In genomic region chrX:30141966-30142365, GRCh38 we compare ENCODE assay signal across 8 cellular contexts.
DNase-seq lines count a peak whose midpoint lies in the region; ATAC-seq and TF ChIP-seq lines count a peak whose summit lies in the region.

No MANE protein-coding gene starts in this region.

- H2AFZ ChIP-seq in mammary epithelial cell (ENCODE audit: low read depth, low read length) = no peak overlapping the region

- no peaks in the 10 kb centered on the region for H3K79me2 ChIP-seq in mammary epithelial cell (ENCODE audit: insufficient read depth, low read length)

- H3K27ac ChIP-seq in mammary epithelial cell (ENCODE audit: insufficient read depth, low read depth, low read length) = no peak overlapping the region

- H3K4me1 ChIP-seq in mammary epithelial cell (ENCODE audit: insufficient read depth, low read length) = no peaks in the 10 kb centered on the region

- dilution Hi-C loops in mammary epithelial cell (cut with HindIII; ENCODE audit: low sequenced_read_pairs) = no loop called here

- H3K36me3 ChIP-seq in mammary epithelial cell (ENCODE audit: insufficient read depth, low read length) = no peaks in the 10 kb centered on the region

- H3K4me2 ChIP-seq in mammary epithelial cell (ENCODE audit: insufficient read depth, low read depth, low read length) = no peak overlapping the region

- no peaks in the 10 kb centered on the region for H3K9me3 ChIP-seq in mammary epithelial cell (replicated peaks; ENCODE audit: insufficient read depth, low read length)

- intact Hi-C loops in mammary epithelial cell (cut with micrococcal nuclease) = loop anchor here (5.0 kb wide), 1 partner anchor 360 kb away; no protein-coding TSS in a partner anchor

- 30% methylated on average over 3 of the region's 4 CpGs for WGBS in mammary epithelial cell (ENCODE audit: low coverage, missing lambda C conversion rate)

- peak; percentile 2 for DNase-seq in activated CD4-positive, alpha-beta T cell treated with anti-CD3 and anti-CD28 coated beads for 48 hours
- no peak for DNase-seq in activated CD4-positive, alpha-beta T cell treated with anti-CD3 and anti-CD28 coated beads, Interleukin-2, amount 50 U/mL, for 4 hours
- DNase-seq in NCI-H2029 treated with DMSO at 0.1 percent for 48 hours (lab: John Stamatoyannopoulos, UW) = peak; percentile 12
- DNase-seq in mammary epithelial cell = peak; percentile 24
- peak; percentile 35 for DNase-seq in renal cortical epithelial cell (ENCODE audit: low read depth)
- DNase-seq in 8988T = no peak
- no peak for DNase-seq in activated naive CD4-positive, alpha-beta T cell treated with Interleukin-2 at 50 U/mL for 16 hours

- H3K4me3 ChIP-seq in mammary epithelial cell (replicated peaks in 1 of 3; ENCODE audit: insufficient read depth in 1 of 3, low read depth in 2 of 3, low read length in 3 of 3) = no peak overlapping the region

- no peak overlapping the region for H3K9ac ChIP-seq in mammary epithelial cell (ENCODE audit: insufficient read depth, low read length)

- in situ Hi-C loops in mammary epithelial cell (cut with MboI; ENCODE audit: low sequenced_read_pairs in 2 of 2) = loop anchor here in 1 of 2 donors (25.0 kb wide), 1 partner anchor 370 kb away; no protein-coding TSS in a partner anchor

- H4K20me1 ChIP-seq in mammary epithelial cell (ENCODE audit: insufficient read depth, low read length) = no peaks in the 10 kb centered on the region

- BruUV-seq in mammary epithelial cell (replicated peaks; lab: Mats Ljungman, UMichigan) = no TSS peak

- CTCF ChIA-PET in mammary epithelial cell (lab: Charles Lee; ENCODE audit: low non-redundant PET) = interaction anchor here (0.7 kb wide), 1 partner anchor 366 kb away, joined by 3 read pairs; no protein-coding TSS in a partner anchor

- peak; percentile 70 for ATAC-seq in HG02571 (IDR thresholded peaks at IDR 0.05; ENCODE audit: unreplicated experiment)

- H3K27me3 ChIP-seq in mammary epithelial cell (ENCODE audit: insufficient read depth, low read length) = peaks cover 4% of the 10 kb centered on the region

- TF ChIP-seq CTCF in mammary epithelial cell (conservative IDR thresholded peaks at IDR 0.05 in 1 of 2, IDR thresholded peaks at IDR 0.05 in 1 of 2; ENCODE audit: extremely low read depth in 1 of 2, insufficient read depth in 1 of 2, low read depth in 1 of 2, low read length in 2 of 2) = peak; percentile 36 to 61

Comparison
In these comparisons a context has a peak if more than half of its experiments do, and no peak if none do; other contexts are left out.
1. DNase-seq: peak in activated CD4-positive, alpha-beta T cell treated with anti-CD3 and anti-CD28 coated beads for 48 hours (single experiment), NCI-H2029 treated with DMSO at 0.1 percent for 48 hours (single experiment), mammary epithelial cell (single experiment) and renal cortical epithelial cell (single experiment); none in activated CD4-positive, alpha-beta T cell treated with anti-CD3 and anti-CD28 coated beads, Interleukin-2, amount 50 U/mL, for 4 hours (0 of 2), 8988T (single experiment) and activated naive CD4-positive, alpha-beta T cell treated with Interleukin-2 at 50 U/mL for 16 hours (single experiment).